8 cellular contexts compared by ENCODE assay signal in the genomic region with DNA sequence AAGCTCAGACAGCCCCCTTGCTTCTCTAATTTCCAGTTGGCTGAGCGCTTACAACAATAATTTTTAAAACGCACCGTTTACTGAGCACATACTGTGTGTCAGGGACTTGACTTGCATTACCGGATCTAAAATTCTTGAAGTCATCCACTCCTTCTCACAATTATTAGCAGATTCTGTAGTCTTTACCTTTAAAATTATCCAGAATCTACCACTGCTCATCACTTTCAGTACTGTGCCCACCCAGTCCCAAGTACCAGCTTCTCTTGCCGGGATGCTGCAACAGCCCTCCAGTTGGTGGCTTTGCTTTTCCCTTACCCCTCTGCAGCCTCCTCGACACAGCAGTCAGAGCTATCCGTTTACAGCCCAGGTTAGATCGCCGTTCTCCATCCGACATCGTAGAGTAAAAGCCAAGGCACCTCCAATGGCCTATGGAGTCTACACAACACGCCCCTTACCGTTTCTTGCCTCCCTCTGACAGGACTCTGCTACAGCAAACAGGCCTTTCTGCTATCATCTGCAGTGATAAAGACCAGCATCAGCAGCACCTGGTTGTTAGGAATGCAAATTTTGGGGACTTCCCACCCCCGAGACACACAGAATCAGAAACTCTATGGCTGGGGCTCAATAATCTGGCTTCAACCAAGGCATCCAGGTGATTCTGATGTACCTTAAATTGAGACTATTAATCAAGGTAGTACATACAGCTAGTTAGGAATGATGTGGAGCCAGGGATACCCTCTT.
DNase-seq lines count a peak whose midpoint lies in the region; ATAC-seq, FAIRE-seq and TF ChIP-seq lines count a peak whose summit lies in the region.

No MANE protein-coding gene starts in this region.

- ATAC-seq in HG03280 (IDR thresholded peaks at IDR 0.05; ENCODE audit: unreplicated experiment) (no peak), HG03175 (IDR thresholded peaks at IDR 0.05; ENCODE audit: unreplicated experiment) (no peak)

- no peak for TF ChIP-seq CTCF in nephron (IDR thresholded peaks at IDR 0.05; ENCODE audit: unreplicated experiment in 3 of 3)

- H3K27ac Mint-ChIP-seq in dendritic cell treated with granulocyte-macrophage colony-stimulating factor and Interleukin-4, amounts not matched to agents 40 ng/mL and 50 ng/mL, for 4 days: peak overlapping the region; percentile 35
- peak overlapping the region; percentile 39 to 95 (median 63) for H3K27ac Mint-ChIP-seq in nephron

- H3K36me3 Mint-ChIP-seq in dendritic cell treated with granulocyte-macrophage colony-stimulating factor and Interleukin-4, amounts not matched to agents 40 ng/mL and 50 ng/mL, for 4 days (ENCODE audit: low read depth): no peaks in the 10 kb centered on the region
- H3K36me3 Mint-ChIP-seq in nephron (ENCODE audit: low read depth): no peaks in the 10 kb centered on the region

- H3K4me3 Mint-ChIP-seq in dendritic cell treated with granulocyte-macrophage colony-stimulating factor and Interleukin-4, amounts not matched to agents 40 ng/mL and 50 ng/mL, for 4 days: peak overlapping the region; percentile 80
- H3K4me3 Mint-ChIP-seq in nephron: peak overlapping the region; percentile 73 to 92 (median 90)

- peak; percentile 52 for DNase-seq in NCI-H2171 treated with DMSO at 0.1 percent for 48 hours (lab: John Stamatoyannopoulos, UW)
- DNase-seq in NCI-H2171 (lab: John Stamatoyannopoulos, UW): no peak
- peak; percentile 71 for DNase-seq in NCI-H2227 treated with DMSO at 0.1 percent for 48 hours (lab: John Stamatoyannopoulos, UW)
- no peak for DNase-seq in frontal cortex (ENCODE audit: low spot score in 2 of 2)

- intact Hi-C loops in dendritic cell treated with granulocyte-macrophage colony-stimulating factor and Interleukin-4, amounts not matched to agents 40 ng/mL and 50 ng/mL, for 4 days (cut with micrococcal nuclease): no loop called here

- H3K9me3 Mint-ChIP-seq in dendritic cell treated with granulocyte-macrophage colony-stimulating factor and Interleukin-4, amounts not matched to agents 40 ng/mL and 50 ng/mL, for 4 days: no peaks in the 10 kb centered on the region
- H3K9me3 Mint-ChIP-seq in nephron: peaks cover 5% of the 10 kb centered on the region

- peaks cover 32% of the 10 kb centered on the region for H3K27me3 Mint-ChIP-seq in dendritic cell treated with granulocyte-macrophage colony-stimulating factor and Interleukin-4, amounts not matched to agents 40 ng/mL and 50 ng/mL, for 4 days
- no peaks in the 10 kb centered on the region for H3K27me3 Mint-ChIP-seq in nephron (ENCODE audit: low read depth)

- peaks cover 13% of the 10 kb centered on the region for H3K4me1 Mint-ChIP-seq in dendritic cell treated with granulocyte-macrophage colony-stimulating factor and Interleukin-4, amounts not matched to agents 40 ng/mL and 50 ng/mL, for 4 days (ENCODE audit: low read depth)
- H3K4me1 Mint-ChIP-seq in nephron: peaks cover 12% of the 10 kb centered on the region

- no peak for FAIRE-seq in frontal cortex (lab: Jason Lieb, UNC)

Comparison
In these comparisons a context has a peak if more than half of its experiments do, and no peak if none do; other contexts are left out.
1. DNase-seq: peak in NCI-H2171 treated with DMSO at 0.1 percent for 48 hours (single experiment) and NCI-H2227 treated with DMSO at 0.1 percent for 48 hours (single experiment); none in NCI-H2171 (single experiment) and frontal cortex (0 of 2).